In genomic region chr1:223750730-223751572, GRCh38 we compare ENCODE assay signal across 1 cellular context.
A peak's percentile ranks its signal among the peaks of the same experiment; 100 is the strongest.
TF ChIP-seq lines count a peak whose summit lies in the region.

No MANE protein-coding gene starts in this region.

TF ChIP-seq in HepG2, 621 proteins besides CTCF, POLR2A, EP300 and RAD21 (continued from another document):
- TF ChIP-seq TEAD3 (CRISPR knock-in tag; optimal IDR thresholded peaks at IDR 0.05; ENCODE audit: borderline replicate concordance) (no peak), SIX1 (CRISPR knock-in tag; IDR thresholded peaks at IDR 0.05; ENCODE audit: borderline replicate concordance) (no peak), GFI1 (CRISPR knock-in tag; IDR thresholded peaks at IDR 0.05; ENCODE audit: borderline replicate concordance) (no peak), CEBPZ (IDR thresholded peaks at IDR 0.05; ENCODE audit: low read length) (no peak), ZNF121 (CRISPR knock-in tag; IDR thresholded peaks at IDR 0.05) (no peak), THAP8 (CRISPR knock-in tag; IDR thresholded peaks at IDR 0.05; ENCODE audit: borderline replicate concordance) (no peak), CHCHD3 (CRISPR knock-in tag; IDR thresholded peaks at IDR 0.05) (no peak), SAFB2 (CRISPR knock-in tag; IDR thresholded peaks at IDR 0.05; ENCODE audit: borderline replicate concordance, low read depth) (no peak), MATR3 (CRISPR knock-in tag; IDR thresholded peaks at IDR 0.05) (no peak), MED1 (CRISPR knock-in tag; IDR thresholded peaks at IDR 0.05) (no peak), ZNF737 (CRISPR knock-in tag; IDR thresholded peaks at IDR 0.05; ENCODE audit: borderline replicate concordance) (no peak), ZSCAN31 (CRISPR knock-in tag; IDR thresholded peaks at IDR 0.05; ENCODE audit: low read depth) (no peak), ZMAT5 (CRISPR knock-in tag; IDR thresholded peaks at IDR 0.05; ENCODE audit: borderline replicate concordance, low read depth) (no peak), MNT (IDR thresholded peaks at IDR 0.05) (peak; percentile 79), ZFYVE20 (CRISPR knock-in tag; IDR thresholded peaks at IDR 0.05; ENCODE audit: borderline replicate concordance, low read depth) (no peak), ZNF468 (CRISPR knock-in tag; IDR thresholded peaks at IDR 0.05) (no peak), YEATS2 (CRISPR knock-in tag; IDR thresholded peaks at IDR 0.05; ENCODE audit: borderline replicate concordance) (no peak), TERF1 (CRISPR knock-in tag; IDR thresholded peaks at IDR 0.05) (no peak), TARDBP (CRISPR knock-in tag; IDR thresholded peaks at IDR 0.05) (no peak), ASH2L (IDR thresholded peaks at IDR 0.05; ENCODE audit: insufficient read length, low read depth, low read length) (peak; percentile 32), IKZF4 (CRISPR knock-in tag; IDR thresholded peaks at IDR 0.05; ENCODE audit: borderline replicate concordance, low read depth, not compliant biosample characterization) (no peak), RFX3 (CRISPR knock-in tag; IDR thresholded peaks at IDR 0.05) (no peak), ZNF670 (CRISPR knock-in tag; IDR thresholded peaks at IDR 0.05; ENCODE audit: borderline replicate concordance) (no peak), KDM5A (IDR thresholded peaks at IDR 0.05; ENCODE audit: borderline replicate concordance, low read length) (no peak), ZSCAN29 (CRISPR knock-in tag; conservative IDR thresholded peaks at IDR 0.05) (no peak), HIVEP1 (CRISPR knock-in tag; IDR thresholded peaks at IDR 0.05) (no peak), SKI (IDR thresholded peaks at IDR 0.05; ENCODE audit: partially characterized antibody) (no peak), KLF11 (CRISPR knock-in tag; IDR thresholded peaks at IDR 0.05) (no peak), EHMT2 (IDR thresholded peaks at IDR 0.05; ENCODE audit: borderline replicate concordance, low read depth, low read length) (no peak), NONO (IDR thresholded peaks at IDR 0.05) (no peak), NONO (CRISPR knock-in tag; conservative IDR thresholded peaks at IDR 0.05) (no peak), ZNF879 (CRISPR knock-in tag; IDR thresholded peaks at IDR 0.05) (no peak), ZFP90 (CRISPR knock-in tag; IDR thresholded peaks at IDR 0.05; ENCODE audit: borderline replicate concordance) (no peak), ZNF839 (CRISPR knock-in tag; IDR thresholded peaks at IDR 0.05; ENCODE audit: borderline replicate concordance) (no peak), ZNF546 (CRISPR knock-in tag; conservative IDR thresholded peaks at IDR 0.05) (no peak), STAG1 (CRISPR knock-in tag; IDR thresholded peaks at IDR 0.05) (no peak)
- TF ChIP-seq, protein P1, sequence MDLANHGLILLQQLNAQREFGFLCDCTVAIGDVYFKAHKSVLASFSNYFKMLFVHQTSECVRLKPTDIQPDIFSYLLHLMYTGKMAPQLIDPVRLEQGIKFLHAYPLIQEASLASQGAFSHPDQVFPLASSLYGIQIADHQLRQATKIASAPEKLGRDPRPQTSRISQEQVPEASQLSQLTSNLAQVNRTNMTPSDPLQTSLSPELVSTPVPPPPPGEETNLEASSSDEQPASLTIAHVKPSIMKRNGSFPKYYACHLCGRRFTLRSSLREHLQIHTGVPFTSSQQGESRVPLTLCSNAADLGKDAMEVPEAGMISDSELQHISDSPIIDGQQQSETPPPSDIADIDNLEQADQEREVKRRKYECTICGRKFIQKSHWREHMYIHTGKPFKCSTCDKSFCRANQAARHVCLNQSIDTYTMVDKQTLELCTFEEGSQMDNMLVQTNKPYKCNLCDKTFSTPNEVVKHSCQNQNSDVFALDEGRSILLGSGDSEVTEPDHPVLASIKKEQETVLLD (CRISPR knock-in tag; IDR thresholded peaks at IDR 0.05; ENCODE audit: low read depth) = no peak
- TF ChIP-seq, protein P2, sequence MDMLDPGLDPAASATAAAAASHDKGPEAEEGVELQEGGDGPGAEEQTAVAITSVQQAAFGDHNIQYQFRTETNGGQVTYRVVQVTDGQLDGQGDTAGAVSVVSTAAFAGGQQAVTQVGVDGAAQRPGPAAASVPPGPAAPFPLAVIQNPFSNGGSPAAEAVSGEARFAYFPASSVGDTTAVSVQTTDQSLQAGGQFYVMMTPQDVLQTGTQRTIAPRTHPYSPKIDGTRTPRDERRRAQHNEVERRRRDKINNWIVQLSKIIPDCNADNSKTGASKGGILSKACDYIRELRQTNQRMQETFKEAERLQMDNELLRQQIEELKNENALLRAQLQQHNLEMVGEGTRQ (IDR thresholded peaks at IDR 0.05; ENCODE audit: low read depth, low read length) = no peak
- TF ChIP-seq, protein P2 (CRISPR knock-in tag; IDR thresholded peaks at IDR 0.05; ENCODE audit: borderline replicate concordance) = no peak
- TF ChIP-seq, protein P3, sequence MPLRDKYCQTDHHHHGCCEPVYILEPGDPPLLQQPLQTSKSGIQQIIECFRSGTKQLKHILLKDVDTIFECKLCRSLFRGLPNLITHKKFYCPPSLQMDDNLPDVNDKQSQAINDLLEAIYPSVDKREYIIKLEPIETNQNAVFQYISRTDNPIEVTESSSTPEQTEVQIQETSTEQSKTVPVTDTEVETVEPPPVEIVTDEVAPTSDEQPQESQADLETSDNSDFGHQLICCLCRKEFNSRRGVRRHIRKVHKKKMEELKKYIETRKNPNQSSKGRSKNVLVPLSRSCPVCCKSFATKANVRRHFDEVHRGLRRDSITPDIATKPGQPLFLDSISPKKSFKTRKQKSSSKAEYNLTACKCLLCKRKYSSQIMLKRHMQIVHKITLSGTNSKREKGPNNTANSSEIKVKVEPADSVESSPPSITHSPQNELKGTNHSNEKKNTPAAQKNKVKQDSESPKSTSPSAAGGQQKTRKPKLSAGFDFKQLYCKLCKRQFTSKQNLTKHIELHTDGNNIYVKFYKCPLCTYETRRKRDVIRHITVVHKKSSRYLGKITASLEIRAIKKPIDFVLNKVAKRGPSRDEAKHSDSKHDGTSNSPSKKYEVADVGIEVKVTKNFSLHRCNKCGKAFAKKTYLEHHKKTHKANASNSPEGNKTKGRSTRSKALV (CRISPR knock-in tag; IDR thresholded peaks at IDR 0.05) = no peak
- TF ChIP-seq, protein P4, sequence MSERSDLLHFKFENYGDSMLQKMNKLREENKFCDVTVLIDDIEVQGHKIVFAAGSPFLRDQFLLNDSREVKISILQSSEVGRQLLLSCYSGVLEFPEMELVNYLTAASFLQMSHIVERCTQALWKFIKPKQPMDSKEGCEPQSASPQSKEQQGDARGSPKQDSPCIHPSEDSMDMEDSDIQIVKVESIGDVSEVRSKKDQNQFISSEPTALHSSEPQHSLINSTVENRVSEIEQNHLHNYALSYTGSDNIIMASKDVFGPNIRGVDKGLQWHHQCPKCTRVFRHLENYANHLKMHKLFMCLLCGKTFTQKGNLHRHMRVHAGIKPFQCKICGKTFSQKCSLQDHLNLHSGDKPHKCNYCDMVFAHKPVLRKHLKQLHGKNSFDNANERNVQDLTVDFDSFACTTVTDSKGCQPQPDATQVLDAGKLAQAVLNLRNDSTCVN (CRISPR knock-in tag; IDR thresholded peaks at IDR 0.05; ENCODE audit: borderline replicate concordance) = no peak
- TF ChIP-seq, protein P5, sequence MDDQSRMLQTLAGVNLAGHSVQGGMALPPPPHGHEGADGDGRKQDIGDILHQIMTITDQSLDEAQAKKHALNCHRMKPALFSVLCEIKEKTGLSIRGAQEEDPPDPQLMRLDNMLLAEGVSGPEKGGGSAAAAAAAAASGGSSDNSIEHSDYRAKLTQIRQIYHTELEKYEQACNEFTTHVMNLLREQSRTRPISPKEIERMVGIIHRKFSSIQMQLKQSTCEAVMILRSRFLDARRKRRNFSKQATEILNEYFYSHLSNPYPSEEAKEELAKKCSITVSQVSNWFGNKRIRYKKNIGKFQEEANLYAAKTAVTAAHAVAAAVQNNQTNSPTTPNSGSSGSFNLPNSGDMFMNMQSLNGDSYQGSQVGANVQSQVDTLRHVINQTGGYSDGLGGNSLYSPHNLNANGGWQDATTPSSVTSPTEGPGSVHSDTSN (CRISPR knock-in tag; IDR thresholded peaks at IDR 0.05; ENCODE audit: borderline replicate concordance) = no peak
- TF ChIP-seq, protein P6, sequence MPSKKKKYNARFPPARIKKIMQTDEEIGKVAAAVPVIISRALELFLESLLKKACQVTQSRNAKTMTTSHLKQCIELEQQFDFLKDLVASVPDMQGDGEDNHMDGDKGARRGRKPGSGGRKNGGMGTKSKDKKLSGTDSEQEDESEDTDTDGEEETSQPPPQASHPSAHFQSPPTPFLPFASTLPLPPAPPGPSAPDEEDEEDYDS (CRISPR knock-in tag; IDR thresholded peaks at IDR 0.05) = no peak
